8 cellular contexts compared by ENCODE assay signal in the genomic region with DNA sequence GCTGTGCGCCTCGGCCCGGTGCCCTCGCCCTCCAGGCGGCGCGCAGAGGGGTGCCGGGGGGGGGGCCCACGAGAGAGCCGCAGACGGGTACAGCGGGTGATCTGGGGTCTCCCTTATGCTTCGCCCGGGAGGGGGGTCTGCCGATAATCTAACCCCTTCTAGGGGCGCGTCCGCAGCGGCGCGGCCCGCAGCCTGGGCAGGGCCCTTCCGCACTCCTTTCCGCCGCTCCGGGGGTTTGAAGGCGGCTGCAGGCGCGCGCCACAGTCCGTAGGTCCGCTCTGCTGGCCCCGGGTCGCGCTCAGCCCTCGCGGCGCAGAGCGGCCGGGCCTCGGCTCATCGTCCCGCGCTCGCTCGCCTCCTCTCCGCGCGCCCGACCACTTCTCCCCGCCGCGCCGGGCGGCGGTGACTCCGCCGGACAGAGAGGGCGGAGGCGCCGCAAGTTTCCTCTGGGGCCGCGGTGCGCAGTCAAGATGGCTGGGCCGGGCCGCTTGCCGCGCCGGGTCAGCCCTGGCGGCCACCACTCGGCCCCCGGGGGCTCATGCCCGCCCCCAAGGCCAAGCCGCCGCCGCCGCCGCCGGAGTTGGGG. TPM values are rescaled to one million over a fixed set of nuclear protein-coding genes. Genes with fewer than 3 reads are reported as not detected.
DNase-seq lines count a peak whose midpoint lies in the region; ATAC-seq and TF ChIP-seq lines count a peak whose summit lies in the region.

No MANE protein-coding gene starts in this region.

- H3K27ac ChIP-seq in brain microvascular endothelial cell (peak overlapping the region; percentile 2), thymus (ENCODE audit: low read depth) (peak overlapping the region; percentile 46)

- intact Hi-C loops in activated CD4-positive, alpha-beta T cell treated with anti-CD3 and anti-CD28 coated beads for 36 hours (cut with DNase I, micrococcal nuclease), result loop anchor here (1.0 to 5.0 kb wide), 3 partner anchors 305 to 515 kb away; a partner anchor contains a TSS

- H3K9me3 ChIP-seq in HAP-1 (no peaks in the 10 kb centered on the region), thymus (ENCODE audit: control insufficient read depth) (peaks cover 2% of the 10 kb centered on the region)

- WGBS in thymus, result 1% methylated on average over 79 of the region's 79 CpGs

- no peaks in the 10 kb centered on the region for H3K36me3 Mint-ChIP-seq in activated CD4-positive, alpha-beta T cell treated with anti-CD3 and anti-CD28 coated beads for 36 hours (ENCODE audit: low read depth)

- CTCF ChIA-PET in activated CD4-positive, alpha-beta T cell treated with anti-CD3 and anti-CD28 coated beads for 36 hours (lab: Charles Lee), result interaction anchor here (0.6 to 1.2 kb wide), 2 partner anchors 516 to 574 kb away, joined by 3 to 4 read pairs; no protein-coding TSS in a partner anchor

- ATAC-seq in activated CD4-positive, alpha-beta T cell treated with anti-CD3 and anti-CD28 coated beads for 36 hours, result no peak

- no peaks in the 10 kb centered on the region for H3K9me3 Mint-ChIP-seq in activated CD4-positive, alpha-beta T cell treated with anti-CD3 and anti-CD28 coated beads for 36 hours (ENCODE audit: low read depth)

- H3K27me3 Mint-ChIP-seq in activated CD4-positive, alpha-beta T cell treated with anti-CD3 and anti-CD28 coated beads for 36 hours, result peaks cover 46% of the 10 kb centered on the region

- H3K4me1 ChIP-seq in HAP-1, result peaks cover 14% of the 10 kb centered on the region
- H3K4me1 ChIP-seq in thymus (ENCODE audit: control insufficient read depth, insufficient read depth, low read length), result peaks cover 3% of the 10 kb centered on the region

- peaks cover 37% of the 10 kb centered on the region for H3K27me3 ChIP-seq in HAP-1 (ENCODE audit: low read depth)
- H3K27me3 ChIP-seq in brain microvascular endothelial cell (replicated peaks), result no peaks in the 10 kb centered on the region
- peaks cover 82% of the 10 kb centered on the region for H3K27me3 ChIP-seq in thymus (ENCODE audit: control insufficient read depth, insufficient read depth)

- peaks cover 20% of the 10 kb centered on the region for H3K4me1 Mint-ChIP-seq in activated CD4-positive, alpha-beta T cell treated with anti-CD3 and anti-CD28 coated beads for 36 hours

- H3K27ac Mint-ChIP-seq in activated CD4-positive, alpha-beta T cell treated with anti-CD3 and anti-CD28 coated beads for 36 hours, result no peak overlapping the region

- H3K4me3 ChIP-seq in HAP-1 (peak overlapping the region; percentile 40), brain microvascular endothelial cell (ENCODE audit: low read depth, low read length) (peak overlapping the region; percentile 73), thymus (ENCODE audit: low read length) (peak overlapping the region; percentile 64)

- DNase-seq in activated CD4-positive, alpha-beta T cell treated with anti-CD3 and anti-CD28 coated beads for 36 hours, result peak; percentile 25
- no peak for DNase-seq in activated CD4-positive, alpha-beta T cell treated with anti-CD3 and anti-CD28 coated beads, Interleukin-2, amount 50 U/mL, for 4 hours
- DNase-seq in HAP-1 (ENCODE audit: low spot score in 2 of 2), result peak in 1 of 2 experiments; percentile 38
- peak; percentile 2 for DNase-seq in LoVo (ENCODE audit: low spot score)
- DNase-seq in brain microvascular endothelial cell, result no peak
- DNase-seq in left kidney (ENCODE audit: low read depth, low spot score), result peak; percentile 77
- no peak for DNase-seq in KG1 (lab: John Stamatoyannopoulos, UW)

- in situ Hi-C loops in HAP-1 (cut with MboI; ENCODE audit: low sequenced_read_pairs) (no loop called here), brain microvascular endothelial cell (cut with HindIII; ENCODE audit: low pct_ligation_motif_present, low sequenced_read_pairs) (loop anchor here (25.0 kb wide), 1 partner anchor 1146 kb away; no protein-coding TSS in a partner anchor)

- no peak for TF ChIP-seq CTCF in brain microvascular endothelial cell (IDR thresholded peaks at IDR 0.05; ENCODE audit: low read depth, low read length, missing control alignments)

- H3K36me3 ChIP-seq in HAP-1 (replicated peaks), result no peaks in the 10 kb centered on the region
- H3K36me3 ChIP-seq in brain microvascular endothelial cell (replicated peaks), result no peaks in the 10 kb centered on the region
- H3K36me3 ChIP-seq in thymus (ENCODE audit: control insufficient read depth, insufficient read depth), result no peaks in the 10 kb centered on the region

- H3K4me3 Mint-ChIP-seq in activated CD4-positive, alpha-beta T cell treated with anti-CD3 and anti-CD28 coated beads for 36 hours, result peak overlapping the region; percentile 71

- POLR2A ChIA-PET in activated CD4-positive, alpha-beta T cell treated with anti-CD3 and anti-CD28 coated beads for 36 hours (lab: Charles Lee), result no interaction called here

RNA-seq across cellular contexts. Expression of a gene that starts 0.6 kb away (rescaled TPM):
- under 1 TPM; 0.16 to 0.18 TPM for total RNA-seq in activated CD4-positive, alpha-beta T cell treated with anti-CD3 and anti-CD28 coated beads for 36 hours
- polyA plus RNA-seq in thymus, result 2.1 TPM

RNA-seq across cellular contexts. Expression of a gene that starts 36.4 kb away (rescaled TPM):
- total RNA-seq in activated CD4-positive, alpha-beta T cell treated with anti-CD3 and anti-CD28 coated beads for 36 hours, result not detected
- polyA plus RNA-seq in thymus, result 0.07 TPM

Comparison
In these comparisons a context has a peak if more than half of its experiments do, and no peak if none do; other contexts are left out.
1. DNase-seq: peak in activated CD4-positive, alpha-beta T cell treated with anti-CD3 and anti-CD28 coated beads for 36 hours (single experiment), LoVo (single experiment) and left kidney (single experiment); none in activated CD4-positive, alpha-beta T cell treated with anti-CD3 and anti-CD28 coated beads, Interleukin-2, amount 50 U/mL, for 4 hours (0 of 2), brain microvascular endothelial cell (single experiment) and KG1 (single experiment).
2. Peak in every context shown above with its lines, with median percentiles within 50 percentile points of each other: H3K4me3 ChIP-seq.